Comparison of ENCODE assay signal across 1 cellular context in genomic region chr11:118435233-118435892, GRCh38.
A peak's percentile ranks its signal among the peaks of the same experiment; 100 is the strongest.
TF ChIP-seq lines count a peak whose summit lies in the region.

No MANE protein-coding gene starts in this region.

TF ChIP-seq in HepG2, 621 proteins besides CTCF, POLR2A, EP300 and RAD21 (continued from another document and continues in another):
- TF ChIP-seq SNAPC4 (CRISPR knock-in tag; IDR thresholded peaks at IDR 0.05): no peak; the same call in 1 of the 2 replicates
- no peak for TF ChIP-seq ATRX (CRISPR knock-in tag; IDR thresholded peaks at IDR 0.05; ENCODE audit: borderline replicate concordance)
- TF ChIP-seq, protein P1, sequence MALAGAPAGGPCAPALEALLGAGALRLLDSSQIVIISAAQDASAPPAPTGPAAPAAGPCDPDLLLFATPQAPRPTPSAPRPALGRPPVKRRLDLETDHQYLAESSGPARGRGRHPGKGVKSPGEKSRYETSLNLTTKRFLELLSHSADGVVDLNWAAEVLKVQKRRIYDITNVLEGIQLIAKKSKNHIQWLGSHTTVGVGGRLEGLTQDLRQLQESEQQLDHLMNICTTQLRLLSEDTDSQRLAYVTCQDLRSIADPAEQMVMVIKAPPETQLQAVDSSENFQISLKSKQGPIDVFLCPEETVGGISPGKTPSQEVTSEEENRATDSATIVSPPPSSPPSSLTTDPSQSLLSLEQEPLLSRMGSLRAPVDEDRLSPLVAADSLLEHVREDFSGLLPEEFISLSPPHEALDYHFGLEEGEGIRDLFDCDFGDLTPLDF (CRISPR knock-in tag; IDR thresholded peaks at IDR 0.05): no peak
- TF ChIP-seq ZSCAN30 (CRISPR knock-in tag; IDR thresholded peaks at IDR 0.05): no peak
- TF ChIP-seq ZNF713 (CRISPR knock-in tag; IDR thresholded peaks at IDR 0.05): no peak
- TF ChIP-seq HIC2 (CRISPR knock-in tag; IDR thresholded peaks at IDR 0.05; ENCODE audit: low read depth): no peak
- TF ChIP-seq NONO (IDR thresholded peaks at IDR 0.05): no peak
- TF ChIP-seq NONO (CRISPR knock-in tag; conservative IDR thresholded peaks at IDR 0.05): no peak
- TF ChIP-seq KMT2A (CRISPR knock-in tag; IDR thresholded peaks at IDR 0.05): no peak
- TF ChIP-seq, protein P2, sequence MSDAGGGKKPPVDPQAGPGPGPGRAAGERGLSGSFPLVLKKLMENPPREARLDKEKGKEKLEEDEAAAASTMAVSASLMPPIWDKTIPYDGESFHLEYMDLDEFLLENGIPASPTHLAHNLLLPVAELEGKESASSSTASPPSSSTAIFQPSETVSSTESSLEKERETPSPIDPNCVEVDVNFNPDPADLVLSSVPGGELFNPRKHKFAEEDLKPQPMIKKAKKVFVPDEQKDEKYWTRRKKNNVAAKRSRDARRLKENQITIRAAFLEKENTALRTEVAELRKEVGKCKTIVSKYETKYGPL (CRISPR knock-in tag; IDR thresholded peaks at IDR 0.05): no peak
- TF ChIP-seq NFIB (CRISPR knock-in tag; IDR thresholded peaks at IDR 0.05; ENCODE audit: borderline replicate concordance): no peak
- no peak for TF ChIP-seq ZFP41 (CRISPR knock-in tag; IDR thresholded peaks at IDR 0.05; ENCODE audit: borderline replicate concordance)
- peak; percentile 60; the same call in 1 of the 2 replicates for TF ChIP-seq ZNF430 (CRISPR knock-in tag; IDR thresholded peaks at IDR 0.05)
- TF ChIP-seq CBX1 (IDR thresholded peaks at IDR 0.05; ENCODE audit: low read depth): no peak
- TF ChIP-seq, protein P3, sequence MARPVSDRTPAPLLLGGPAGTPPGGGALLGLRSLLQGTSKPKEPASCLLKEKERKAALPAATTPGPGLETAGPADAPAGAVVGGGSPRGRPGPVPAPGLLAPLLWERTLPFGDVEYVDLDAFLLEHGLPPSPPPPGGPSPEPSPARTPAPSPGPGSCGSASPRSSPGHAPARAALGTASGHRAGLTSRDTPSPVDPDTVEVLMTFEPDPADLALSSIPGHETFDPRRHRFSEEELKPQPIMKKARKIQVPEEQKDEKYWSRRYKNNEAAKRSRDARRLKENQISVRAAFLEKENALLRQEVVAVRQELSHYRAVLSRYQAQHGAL (CRISPR knock-in tag; IDR thresholded peaks at IDR 0.05; ENCODE audit: not compliant biosample characterization): no peak
- TF ChIP-seq ZEB1 (IDR thresholded peaks at IDR 0.05; ENCODE audit: insufficient replicate concordance, low read depth): no peak
- TF ChIP-seq ZNF20 (CRISPR knock-in tag; IDR thresholded peaks at IDR 0.05): no peak
- no peak for TF ChIP-seq BRD4 (CRISPR knock-in tag; IDR thresholded peaks at IDR 0.05)
- TF ChIP-seq, protein P4, sequence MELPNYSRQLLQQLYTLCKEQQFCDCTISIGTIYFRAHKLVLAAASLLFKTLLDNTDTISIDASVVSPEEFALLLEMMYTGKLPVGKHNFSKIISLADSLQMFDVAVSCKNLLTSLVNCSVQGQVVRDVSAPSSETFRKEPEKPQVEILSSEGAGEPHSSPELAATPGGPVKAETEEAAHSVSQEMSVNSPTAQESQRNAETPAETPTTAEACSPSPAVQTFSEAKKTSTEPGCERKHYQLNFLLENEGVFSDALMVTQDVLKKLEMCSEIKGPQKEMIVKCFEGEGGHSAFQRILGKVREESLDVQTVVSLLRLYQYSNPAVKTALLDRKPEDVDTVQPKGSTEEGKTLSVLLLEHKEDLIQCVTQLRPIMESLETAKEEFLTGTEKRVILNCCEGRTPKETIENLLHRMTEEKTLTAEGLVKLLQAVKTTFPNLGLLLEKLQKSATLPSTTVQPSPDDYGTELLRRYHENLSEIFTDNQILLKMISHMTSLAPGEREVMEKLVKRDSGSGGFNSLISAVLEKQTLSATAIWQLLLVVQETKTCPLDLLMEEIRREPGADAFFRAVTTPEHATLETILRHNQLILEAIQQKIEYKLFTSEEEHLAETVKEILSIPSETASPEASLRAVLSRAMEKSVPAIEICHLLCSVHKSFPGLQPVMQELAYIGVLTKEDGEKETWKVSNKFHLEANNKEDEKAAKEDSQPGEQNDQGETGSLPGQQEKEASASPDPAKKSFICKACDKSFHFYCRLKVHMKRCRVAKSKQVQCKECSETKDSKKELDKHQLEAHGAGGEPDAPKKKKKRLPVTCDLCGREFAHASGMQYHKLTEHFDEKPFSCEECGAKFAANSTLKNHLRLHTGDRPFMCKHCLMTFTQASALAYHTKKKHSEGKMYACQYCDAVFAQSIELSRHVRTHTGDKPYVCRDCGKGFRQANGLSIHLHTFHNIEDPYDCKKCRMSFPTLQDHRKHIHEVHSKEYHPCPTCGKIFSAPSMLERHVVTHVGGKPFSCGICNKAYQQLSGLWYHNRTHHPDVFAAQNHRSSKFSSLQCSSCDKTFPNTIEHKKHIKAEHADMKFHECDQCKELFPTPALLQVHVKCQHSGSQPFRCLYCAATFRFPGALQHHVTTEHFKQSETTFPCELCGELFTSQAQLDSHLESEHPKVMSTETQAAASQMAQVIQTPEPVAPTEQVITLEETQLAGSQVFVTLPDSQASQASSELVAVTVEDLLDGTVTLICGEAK (IDR thresholded peaks at IDR 0.05): no peak
- TF ChIP-seq, protein P4 (CRISPR knock-in tag; IDR thresholded peaks at IDR 0.05): no peak
- 0 out of 2 replicates have a peak, but pooled peaks have one; percentile 60 for TF ChIP-seq CSRNP1 (CRISPR knock-in tag; IDR thresholded peaks at IDR 0.05)
- TF ChIP-seq ZNF670 (CRISPR knock-in tag; IDR thresholded peaks at IDR 0.05; ENCODE audit: borderline replicate concordance): no peak
- TF ChIP-seq, protein P5, sequence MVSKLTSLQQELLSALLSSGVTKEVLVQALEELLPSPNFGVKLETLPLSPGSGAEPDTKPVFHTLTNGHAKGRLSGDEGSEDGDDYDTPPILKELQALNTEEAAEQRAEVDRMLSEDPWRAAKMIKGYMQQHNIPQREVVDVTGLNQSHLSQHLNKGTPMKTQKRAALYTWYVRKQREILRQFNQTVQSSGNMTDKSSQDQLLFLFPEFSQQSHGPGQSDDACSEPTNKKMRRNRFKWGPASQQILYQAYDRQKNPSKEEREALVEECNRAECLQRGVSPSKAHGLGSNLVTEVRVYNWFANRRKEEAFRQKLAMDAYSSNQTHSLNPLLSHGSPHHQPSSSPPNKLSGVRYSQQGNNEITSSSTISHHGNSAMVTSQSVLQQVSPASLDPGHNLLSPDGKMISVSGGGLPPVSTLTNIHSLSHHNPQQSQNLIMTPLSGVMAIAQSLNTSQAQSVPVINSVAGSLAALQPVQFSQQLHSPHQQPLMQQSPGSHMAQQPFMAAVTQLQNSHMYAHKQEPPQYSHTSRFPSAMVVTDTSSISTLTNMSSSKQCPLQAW (CRISPR knock-in tag; IDR thresholded peaks at IDR 0.05): no peak
- TF ChIP-seq U2AF2 (IDR thresholded peaks at IDR 0.05; ENCODE audit: low read depth, low read length): 0 out of 2 replicates have a peak, but pooled peaks have one; percentile 28
- no peak for TF ChIP-seq ZSCAN22 (CRISPR knock-in tag; IDR thresholded peaks at IDR 0.05)
- TF ChIP-seq, protein P6, sequence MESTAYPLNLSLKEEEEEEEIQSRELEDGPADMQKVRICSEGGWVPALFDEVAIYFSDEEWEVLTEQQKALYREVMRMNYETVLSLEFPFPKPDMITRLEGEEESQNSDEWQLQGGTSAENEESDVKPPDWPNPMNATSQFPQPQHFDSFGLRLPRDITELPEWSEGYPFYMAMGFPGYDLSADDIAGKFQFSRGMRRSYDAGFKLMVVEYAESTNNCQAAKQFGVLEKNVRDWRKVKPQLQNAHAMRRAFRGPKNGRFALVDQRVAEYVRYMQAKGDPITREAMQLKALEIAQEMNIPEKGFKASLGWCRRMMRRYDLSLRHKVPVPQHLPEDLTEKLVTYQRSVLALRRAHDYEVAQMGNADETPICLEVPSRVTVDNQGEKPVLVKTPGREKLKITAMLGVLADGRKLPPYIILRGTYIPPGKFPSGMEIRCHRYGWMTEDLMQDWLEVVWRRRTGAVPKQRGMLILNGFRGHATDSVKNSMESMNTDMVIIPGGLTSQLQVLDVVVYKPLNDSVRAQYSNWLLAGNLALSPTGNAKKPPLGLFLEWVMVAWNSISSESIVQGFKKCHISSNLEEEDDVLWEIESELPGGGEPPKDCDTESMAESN (CRISPR knock-in tag; conservative IDR thresholded peaks at IDR 0.05): peak; percentile 53; the same call in 1 of the 2 replicates
- no peak for TF ChIP-seq ZNF124 (CRISPR knock-in tag; IDR thresholded peaks at IDR 0.05)
- TF ChIP-seq AGO2 (optimal IDR thresholded peaks at IDR 0.05; ENCODE audit: low read depth, low read length): peak; percentile 44
- TF ChIP-seq ZNF550 (CRISPR knock-in tag; IDR thresholded peaks at IDR 0.05; ENCODE audit: borderline replicate concordance): no peak
- TF ChIP-seq MAFG (CRISPR knock-in tag; IDR thresholded peaks at IDR 0.05): no peak
- TF ChIP-seq BRCA1 (CRISPR knock-in tag; IDR thresholded peaks at IDR 0.05): no peak
- TF ChIP-seq CREM (IDR thresholded peaks at IDR 0.05): 0 out of 2 replicates have a peak, but pooled peaks have one; percentile 16
- no peak for TF ChIP-seq CREM (CRISPR knock-in tag; IDR thresholded peaks at IDR 0.05)
- TF ChIP-seq ARHGAP35 (CRISPR knock-in tag; IDR thresholded peaks at IDR 0.05; ENCODE audit: borderline replicate concordance): 0 out of 2 replicates have a peak, but pooled peaks have one; percentile 45
